Comparison of ENCODE assay signal across 26 cellular contexts in the genomic region with DNA sequence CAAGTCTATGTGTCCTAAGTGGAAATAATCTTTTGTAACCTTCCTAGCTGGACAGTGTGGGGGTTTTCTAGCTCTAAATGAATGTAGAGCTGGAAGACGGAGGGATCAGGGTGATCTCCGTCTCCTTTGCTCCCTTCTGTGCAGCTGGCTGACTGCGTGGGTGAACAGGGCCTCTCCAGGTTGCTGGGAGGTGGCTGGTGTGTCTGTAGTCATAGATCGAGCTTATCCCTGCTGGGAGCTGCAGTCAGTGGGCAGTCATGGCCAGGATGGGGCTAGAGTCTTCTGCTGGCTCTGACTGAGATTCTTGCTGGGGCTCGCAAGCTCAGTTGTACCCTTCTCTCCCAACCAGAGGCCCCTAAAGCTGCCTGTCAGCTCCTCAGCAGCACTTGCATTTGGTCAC.
"Had no signal": no experiment of that assay in that cellular context is flagged by ENCODE, and none has a peak within 500 bp of the region (broad histone marks: within the 10 kb centered on the region; RNA-seq: fewer than 3 reads in every experiment).

No MANE protein-coding gene starts in this region.

- H3K27me3 Mint-ChIP-seq: activated CD4-positive, alpha-beta memory T cell treated with anti-CD3 and anti-CD28 coated beads, Interleukin-2, amount 10 ng/mL, durations not matched to agents 7 days and 5 days; activated CD4-positive, alpha-beta T cell treated with anti-CD3 and anti-CD28 coated beads, Interleukin-2, amount 10 ng/mL, durations not matched to agents 24 days and 14 days; activated naive CD4-positive, alpha-beta T cell treated with anti-CD3 and anti-CD28 coated beads, Interleukin-2, amount 50 U/mL, for 24 hours; naive B cell; stimulated activated memory B cell treated with anti-CD40 and anti-IgM and Interleukin-4, amounts not matched to agents 10 μg/mL and 1 μg/mL and 100 μg/mL, for 72 hours had no signal

- H3K27ac Mint-ChIP-seq: activated CD4-positive, alpha-beta memory T cell treated with anti-CD3 and anti-CD28 coated beads, Interleukin-2, amount 10 ng/mL, durations not matched to agents 7 days and 5 days; activated CD4-positive, alpha-beta T cell treated with anti-CD3 and anti-CD28 coated beads, Interleukin-2, amount 10 ng/mL, durations not matched to agents 24 days and 14 days; activated naive CD4-positive, alpha-beta T cell treated with anti-CD3 and anti-CD28 coated beads, Interleukin-2, amount 50 U/mL, for 24 hours; neural progenitor cell; stimulated activated memory B cell treated with anti-CD40 and anti-IgM and Interleukin-4, amounts not matched to agents 10 μg/mL and 1 μg/mL and 100 μg/mL, for 72 hours had no signal

- H3K9me3 Mint-ChIP-seq: activated CD4-positive, alpha-beta memory T cell treated with anti-CD3 and anti-CD28 coated beads, Interleukin-2, amount 10 ng/mL, durations not matched to agents 7 days and 5 days; activated CD4-positive, alpha-beta T cell treated with anti-CD3 and anti-CD28 coated beads, Interleukin-2, amount 10 ng/mL, durations not matched to agents 24 days and 14 days; activated naive CD4-positive, alpha-beta T cell treated with anti-CD3 and anti-CD28 coated beads, Interleukin-2, amount 50 U/mL, for 24 hours; naive B cell; neural progenitor cell; stimulated activated memory B cell treated with anti-CD40 and anti-IgM and Interleukin-4, amounts not matched to agents 10 μg/mL and 1 μg/mL and 100 μg/mL, for 72 hours had no signal

- H3K27ac ChIP-seq: ascending aorta, brain microvascular endothelial cell, heart right ventricle, neural progenitor cell, sigmoid colon, stomach, transverse colon, uterus had no signal

- H3K4me1 ChIP-seq: ascending aorta, neural progenitor cell, uterus had no signal

- DNase-seq: activated CD4-positive, alpha-beta memory T cell treated with anti-CD3 and anti-CD28 coated beads, Interleukin-2, amount 10 ng/mL, durations not matched to agents 7 days and 5 days; activated CD4-positive, alpha-beta T cell treated with anti-CD3 and anti-CD28 coated beads, Interleukin-2, amount 10 ng/mL, durations not matched to agents 24 days and 14 days; activated gamma-delta T cell treated with Interleukin-2 at 50 U/mL for 16 hours; activated T-cell treated with anti-CD3 and anti-CD28 coated beads, Interleukin-2, amount 50 U/mL, for 1 hour; adrenal gland; brain microvascular endothelial cell; caudate nucleus; dermis blood vessel endothelial cell; effector CD8-positive, alpha-beta T cell; erythroblast; foreskin fibroblast; heart right ventricle; kidney; naive B cell; posterior cingulate gyrus; sigmoid colon; stimulated activated CD4-positive, alpha-beta T cell treated with anti-CD3 and anti-CD28 coated beads, Interleukin-15, amount 100 ng/mL, for 24 hours; stomach; transverse colon; uterus had no signal

- H3K4me2 ChIP-seq: neural progenitor cell, smooth muscle cell had no signal

- H3K4me3 ChIP-seq: adrenal gland, ascending aorta, heart right ventricle, lung, neural progenitor cell, sigmoid colon, smooth muscle cell, stomach, transverse colon, uterus had no signal

- H3K9me3 ChIP-seq: adrenal gland, ascending aorta, heart right ventricle, sigmoid colon, stomach, transverse colon, uterus had no signal

- H3K4me3 Mint-ChIP-seq: activated CD4-positive, alpha-beta memory T cell treated with anti-CD3 and anti-CD28 coated beads, Interleukin-2, amount 10 ng/mL, durations not matched to agents 7 days and 5 days; activated CD4-positive, alpha-beta T cell treated with anti-CD3 and anti-CD28 coated beads, Interleukin-2, amount 10 ng/mL, durations not matched to agents 24 days and 14 days; naive B cell; neural progenitor cell; stimulated activated memory B cell treated with anti-CD40 and anti-IgM and Interleukin-4, amounts not matched to agents 10 μg/mL and 1 μg/mL and 100 μg/mL, for 72 hours had no signal

- FAIRE-seq: kidney had no signal

- H2AFZ ChIP-seq: neural progenitor cell had no signal

- ATAC-seq: heart right ventricle; stimulated activated memory B cell treated with anti-CD40 and anti-IgM and Interleukin-4, amounts not matched to agents 10 μg/mL and 1 μg/mL and 100 μg/mL, for 72 hours had no signal

- H3K36me3 ChIP-seq: uterus had no signal

- H3K9ac ChIP-seq: neural progenitor cell had no signal

- H3K27me3 ChIP-seq: adrenal gland, ascending aorta, brain microvascular endothelial cell, heart right ventricle, neural progenitor cell, sigmoid colon, stomach, transverse colon, uterus had no signal
